In the genomic region with DNA sequence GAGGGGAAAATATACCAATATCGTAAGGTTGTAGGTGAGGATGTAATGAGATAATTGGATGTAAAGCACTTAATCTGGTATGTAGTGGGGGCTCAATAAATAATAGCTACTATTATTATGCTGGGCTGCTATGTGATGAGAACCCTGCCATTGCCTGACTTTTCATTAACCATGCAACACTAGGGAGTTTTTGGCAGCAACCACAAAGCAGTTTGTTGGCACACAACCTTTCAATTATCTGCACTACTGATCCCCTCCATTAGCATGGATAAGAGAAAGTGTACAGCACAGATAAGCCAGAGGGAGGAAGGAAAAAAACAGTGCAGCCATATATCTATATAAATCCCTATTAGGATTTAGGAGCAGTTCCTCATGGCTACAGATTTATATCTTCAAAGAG, we compare ENCODE assay signal across 14 cellular contexts.
"Had no signal": no experiment of that assay in that cellular context is flagged by ENCODE, and none has a peak within 500 bp of the region (broad histone marks: within the 10 kb centered on the region; RNA-seq: fewer than 3 reads in every experiment).

No MANE protein-coding gene starts in this region.

- H3K9me3 ChIP-seq: tibial nerve, uterus had no signal

- ATAC-seq: foreskin keratinocyte, natural killer cell had no signal

- H3K4me1 ChIP-seq: left ventricle myocardium inferior, tibial nerve, uterus had no signal

- DNase-seq: activated CD4-positive, alpha-beta T cell treated with anti-CD3 and anti-CD28 coated beads, Interleukin-2, amount 50 U/mL, for 1 hour; activated CD4-positive, CD25-positive, alpha-beta regulatory T cell; activated CD8-positive, alpha-beta memory T cell treated with anti-CD3 and anti-CD28 coated beads for 24 hours; activated gamma-delta T cell treated with Interleukin-2 at 50 U/mL for 16 hours; activated naive CD8-positive, alpha-beta T cell treated with anti-CD3 and anti-CD28 coated beads for 36 hours; amygdala; effector memory CD4-positive, alpha-beta T cell; foreskin keratinocyte; left ventricle myocardium inferior; natural killer cell; stimulated activated CD4-positive, alpha-beta T cell treated with anti-CD3 and anti-CD28 coated beads, Interleukin-2, amount 100 ng/mL, for 48 hours; stimulated activated naive CD4-positive, alpha-beta T cell; uterus had no signal

- H3K4me3 ChIP-seq: left ventricle myocardium inferior, tibial nerve, uterus had no signal

- H3K27me3 ChIP-seq: tibial nerve, uterus had no signal

- H3K36me3 ChIP-seq: left ventricle myocardium inferior, tibial nerve, uterus had no signal

- H3K27ac ChIP-seq: foreskin keratinocyte, left ventricle myocardium inferior, tibial nerve, uterus had no signal
